Comparison of ENCODE assay signal across 38 cellular contexts in genomic region chrX:67599532-67599931, GRCh38. TPM values are rescaled to one million over a fixed set of nuclear protein-coding genes. Genes with fewer than 3 reads are reported as not detected.
"Had no signal": no experiment of that assay in that cellular context is flagged by ENCODE, and none has a peak within 500 bp of the region (broad histone marks: within the 10 kb centered on the region; RNA-seq: fewer than 3 reads in every experiment).

No MANE protein-coding gene starts in this region.

- FAIRE-seq: colon, TTC549 had no signal

- H3K4me3 Mint-ChIP-seq: activated B cell treated with CpG ODN at 0.5 μM for 24 hours; activated CD4-positive, alpha-beta memory T cell treated with anti-CD3 and anti-CD28 coated beads, Interleukin-2, amount 10 ng/mL, durations not matched to agents 7 days and 5 days; activated CD4-positive, alpha-beta T cell treated with anti-CD3 and anti-CD28 coated beads for 36 hours; activated CD4-positive, alpha-beta T cell treated with anti-CD3 and anti-CD28 coated beads, Interleukin-2, amount 10 ng/mL, durations not matched to agents 7 days and 5 days; activated CD8-positive, alpha-beta memory T cell treated with anti-CD3 and anti-CD28 coated beads, Interleukin-2, amount 10 ng/mL, durations not matched to agents 7 days and 5 days; activated CD8-positive, alpha-beta T cell treated with anti-CD3 and anti-CD28 coated beads, Interleukin-2, amount 10 ng/mL, durations not matched to agents 7 days and 5 days; activated naive CD4-positive, alpha-beta T cell treated with anti-CD3 and anti-CD28 coated beads for 36 hours; activated naive CD8-positive, alpha-beta T cell treated with anti-CD3 and anti-CD28 coated beads for 36 hours; activated T-cell treated with anti-CD3 and anti-CD28 coated beads, Interleukin-2, amount 50 U/mL, for 4 hours; activated T-cell treated with anti-CD3 and anti-CD28 coated beads, Interleukin-2, amount 50 U/mL, for 72 hours; activated T-helper 1 cell treated with anti-CD3 and anti-CD28 coated beads, Interleukin-12 subunit alpha, Interleukin-12 subunit beta, Interleukin-2, Interleukin-4 antibody, amounts not matched to agents 30 ng/mL and 10 ng/mL and 1 ng/mL, durations not matched to agents 14 hours and 24 hours and 36 hours; activated T-helper 17 cell treated with anti-CD3 and anti-CD28 coated beads, Interleukin-2, amount 50 U/mL, for 72 hours; T-helper 1 cell treated with Interleukin-12 subunit alpha and Interleukin-12 subunit beta and Interleukin-4 antibody, amounts not matched to agents 30 μg/mL and 1 μg/mL, for 36 hours; T-helper 2 cell treated with Interferon-gamma antibody and Interleukin-4, amounts not matched to agents 5 μg/mL and 100 μg/mL, for 36 hours had no signal

- H3K27ac Mint-ChIP-seq: activated B cell treated with CpG ODN at 0.5 μM for 24 hours; activated CD4-positive, alpha-beta memory T cell treated with anti-CD3 and anti-CD28 coated beads, Interleukin-2, amount 10 ng/mL, durations not matched to agents 7 days and 5 days; activated CD4-positive, alpha-beta T cell treated with anti-CD3 and anti-CD28 coated beads for 36 hours; activated CD4-positive, alpha-beta T cell treated with anti-CD3 and anti-CD28 coated beads, Interleukin-2, amount 10 ng/mL, durations not matched to agents 7 days and 5 days; activated CD8-positive, alpha-beta memory T cell treated with anti-CD3 and anti-CD28 coated beads, Interleukin-2, amount 10 ng/mL, durations not matched to agents 7 days and 5 days; activated CD8-positive, alpha-beta T cell treated with anti-CD3 and anti-CD28 coated beads, Interleukin-2, amount 10 ng/mL, durations not matched to agents 7 days and 5 days; activated naive CD4-positive, alpha-beta T cell treated with anti-CD3 and anti-CD28 coated beads for 36 hours; activated naive CD4-positive, alpha-beta T cell treated with anti-CD3 and anti-CD28 coated beads, Interleukin-2, amount 50 U/mL, for 72 hours; activated naive CD8-positive, alpha-beta T cell treated with anti-CD3 and anti-CD28 coated beads for 36 hours; activated T-cell treated with anti-CD3 and anti-CD28 coated beads, Interleukin-2, amount 50 U/mL, for 72 hours; activated T-helper 1 cell treated with anti-CD3 and anti-CD28 coated beads, Interleukin-12 subunit alpha, Interleukin-12 subunit beta, Interleukin-2, Interleukin-4 antibody, amounts not matched to agents 30 ng/mL and 10 ng/mL and 1 ng/mL, durations not matched to agents 14 hours and 24 hours and 36 hours; activated T-helper 17 cell treated with anti-CD3 and anti-CD28 coated beads, Interleukin-2, amount 50 U/mL, for 72 hours; T-helper 1 cell treated with Interleukin-12 subunit alpha and Interleukin-12 subunit beta and Interleukin-4 antibody, amounts not matched to agents 30 μg/mL and 1 μg/mL, for 36 hours; T-helper 2 cell treated with Interferon-gamma antibody and Interleukin-4, amounts not matched to agents 5 μg/mL and 100 μg/mL, for 36 hours had no signal

- H3K4me3 ChIP-seq: ascending aorta, body of pancreas, breast epithelium had no signal

- H3K4me1 ChIP-seq: ascending aorta, body of pancreas, breast epithelium had no signal

- H3K9me3 ChIP-seq: ascending aorta, body of pancreas, breast epithelium had no signal

- H3K27me3 ChIP-seq: ascending aorta, body of pancreas, brain microvascular endothelial cell had no signal

- H3K9me3 Mint-ChIP-seq: activated B cell treated with CpG ODN at 0.5 μM for 24 hours; activated CD4-positive, alpha-beta memory T cell treated with anti-CD3 and anti-CD28 coated beads, Interleukin-2, amount 10 ng/mL, durations not matched to agents 7 days and 5 days; activated CD4-positive, alpha-beta T cell treated with anti-CD3 and anti-CD28 coated beads, Interleukin-2, amount 10 ng/mL, durations not matched to agents 7 days and 5 days; activated naive CD4-positive, alpha-beta T cell treated with anti-CD3 and anti-CD28 coated beads for 36 hours; activated naive CD4-positive, alpha-beta T cell treated with anti-CD3 and anti-CD28 coated beads, Interleukin-2, amount 50 U/mL, for 72 hours; activated naive CD8-positive, alpha-beta T cell treated with anti-CD3 and anti-CD28 coated beads for 36 hours; activated T-cell treated with anti-CD3 and anti-CD28 coated beads, Interleukin-2, amount 50 U/mL, for 4 hours; activated T-cell treated with anti-CD3 and anti-CD28 coated beads, Interleukin-2, amount 50 U/mL, for 72 hours; activated T-helper 1 cell treated with anti-CD3 and anti-CD28 coated beads, Interleukin-12 subunit alpha, Interleukin-12 subunit beta, Interleukin-2, Interleukin-4 antibody, amounts not matched to agents 30 ng/mL and 10 ng/mL and 1 ng/mL, durations not matched to agents 14 hours and 24 hours and 36 hours; activated T-helper 17 cell treated with anti-CD3 and anti-CD28 coated beads, Interleukin-2, amount 50 U/mL, for 72 hours; T-helper 1 cell treated with Interleukin-12 subunit alpha and Interleukin-12 subunit beta and Interleukin-4 antibody, amounts not matched to agents 30 μg/mL and 1 μg/mL, for 36 hours; T-helper 2 cell treated with Interferon-gamma antibody and Interleukin-4, amounts not matched to agents 5 μg/mL and 100 μg/mL, for 36 hours had no signal

- ATAC-seq: activated CD4-positive, alpha-beta T cell treated with anti-CD3 and anti-CD28 coated beads for 36 hours; activated CD8-positive, alpha-beta memory T cell treated with anti-CD3 and anti-CD28 coated beads, Interleukin-2, amount 10 ng/mL, durations not matched to agents 7 days and 5 days; activated CD8-positive, alpha-beta T cell treated with anti-CD3 and anti-CD28 coated beads, Interleukin-2, amount 10 ng/mL, durations not matched to agents 7 days and 5 days; activated naive CD4-positive, alpha-beta T cell treated with anti-CD3 and anti-CD28 coated beads, Interleukin-2, amount 50 U/mL, for 72 hours; activated T-cell treated with anti-CD3 and anti-CD28 coated beads, Interleukin-2, amount 50 U/mL, for 4 hours; activated T-cell treated with anti-CD3 and anti-CD28 coated beads, Interleukin-2, amount 50 U/mL, for 72 hours; activated T-helper 17 cell treated with anti-CD3 and anti-CD28 coated beads, Interleukin-2, amount 50 U/mL, for 72 hours; body of pancreas had no signal

- H3K27me3 Mint-ChIP-seq: activated B cell treated with CpG ODN at 0.5 μM for 24 hours; activated CD4-positive, alpha-beta memory T cell treated with anti-CD3 and anti-CD28 coated beads, Interleukin-2, amount 10 ng/mL, durations not matched to agents 7 days and 5 days; activated CD4-positive, alpha-beta T cell treated with anti-CD3 and anti-CD28 coated beads for 36 hours; activated CD4-positive, alpha-beta T cell treated with anti-CD3 and anti-CD28 coated beads, Interleukin-2, amount 10 ng/mL, durations not matched to agents 7 days and 5 days; activated CD8-positive, alpha-beta memory T cell treated with anti-CD3 and anti-CD28 coated beads, Interleukin-2, amount 10 ng/mL, durations not matched to agents 7 days and 5 days; activated naive CD8-positive, alpha-beta T cell treated with anti-CD3 and anti-CD28 coated beads for 36 hours; activated T-helper 17 cell treated with anti-CD3 and anti-CD28 coated beads, Interleukin-2, amount 50 U/mL, for 72 hours had no signal

- H3K27ac ChIP-seq: ascending aorta, body of pancreas, brain microvascular endothelial cell, breast epithelium, VCaP had no signal

- H3K4me1 Mint-ChIP-seq: activated B cell treated with CpG ODN at 0.5 μM for 24 hours; activated CD4-positive, alpha-beta memory T cell treated with anti-CD3 and anti-CD28 coated beads, Interleukin-2, amount 10 ng/mL, durations not matched to agents 7 days and 5 days; activated CD4-positive, alpha-beta T cell treated with anti-CD3 and anti-CD28 coated beads for 36 hours; activated CD4-positive, alpha-beta T cell treated with anti-CD3 and anti-CD28 coated beads, Interleukin-2, amount 10 ng/mL, durations not matched to agents 7 days and 5 days; activated CD8-positive, alpha-beta memory T cell treated with anti-CD3 and anti-CD28 coated beads, Interleukin-2, amount 10 ng/mL, durations not matched to agents 7 days and 5 days; activated naive CD8-positive, alpha-beta T cell treated with anti-CD3 and anti-CD28 coated beads for 36 hours; activated T-helper 17 cell treated with anti-CD3 and anti-CD28 coated beads, Interleukin-2, amount 50 U/mL, for 72 hours had no signal

- H3K36me3 Mint-ChIP-seq: activated CD8-positive, alpha-beta memory T cell treated with anti-CD3 and anti-CD28 coated beads, Interleukin-2, amount 10 ng/mL, durations not matched to agents 7 days and 5 days; activated naive CD4-positive, alpha-beta T cell treated with anti-CD3 and anti-CD28 coated beads, Interleukin-2, amount 50 U/mL, for 72 hours; activated naive CD8-positive, alpha-beta T cell treated with anti-CD3 and anti-CD28 coated beads for 36 hours had no signal

- H3K36me3 ChIP-seq: ascending aorta, brain microvascular endothelial cell, breast epithelium had no signal

- DNase-seq: activated B cell treated with CpG ODN at 0.5 μM for 24 hours; activated CD4-positive, alpha-beta memory T cell treated with anti-CD3 and anti-CD28 coated beads, Interleukin-2, amount 10 ng/mL, durations not matched to agents 7 days and 5 days; activated CD4-positive, alpha-beta T cell treated with anti-CD3 and anti-CD28 coated beads for 36 hours; activated CD4-positive, alpha-beta T cell treated with anti-CD3 and anti-CD28 coated beads for 48 hours; activated CD4-positive, alpha-beta T cell treated with anti-CD3 and anti-CD28 coated beads, Interleukin-2, amount 10 ng/mL, durations not matched to agents 7 days and 5 days; activated CD4-positive, alpha-beta T cell treated with anti-CD3 and anti-CD28 coated beads, Interleukin-2, amount 50 U/mL, for 48 hours; activated CD4-positive, CD25-positive, alpha-beta regulatory T cell treated with anti-CD3 and anti-CD28 coated beads, Interleukin-2, amount 50 U/mL, for 72 hours; activated CD8-positive, alpha-beta memory T cell treated with anti-CD3 and anti-CD28 coated beads for 24 hours; activated CD8-positive, alpha-beta memory T cell treated with anti-CD3 and anti-CD28 coated beads, Interleukin-2, amount 10 ng/mL, durations not matched to agents 7 days and 5 days; activated CD8-positive, alpha-beta memory T cell treated with anti-CD3 and anti-CD28 coated beads, Interleukin-2, amount 50 U/mL, for 48 hours; activated CD8-positive, alpha-beta T cell treated with anti-CD3 and anti-CD28 coated beads, Interleukin-2, amount 10 ng/mL, durations not matched to agents 7 days and 5 days; activated effector memory CD4-positive, alpha-beta T cell treated with anti-CD3 and anti-CD28 coated beads, Interleukin-2, amount 50 U/mL, for 16 hours; activated gamma-delta T cell treated with Interleukin-2 at 50 U/mL for 16 hours; activated naive CD4-positive, alpha-beta T cell; activated naive CD4-positive, alpha-beta T cell treated with anti-CD3 and anti-CD28 coated beads for 36 hours; activated naive CD4-positive, alpha-beta T cell treated with anti-CD3 and anti-CD28 coated beads, Interleukin-2, amount 50 U/mL, for 16 hours; activated naive CD8-positive, alpha-beta T cell treated with anti-CD3 and anti-CD28 coated beads for 36 hours; activated T-cell treated with anti-CD3 and anti-CD28 coated beads, Interleukin-2, amount 50 U/mL, for 1 hour; activated T-cell treated with anti-CD3 and anti-CD28 coated beads, Interleukin-2, amount 50 U/mL, for 4 hours; activated T-cell treated with anti-CD3 and anti-CD28 coated beads, Interleukin-2, amount 50 U/mL, for 72 hours; amygdala; anterior cingulate cortex; body of pancreas; brain microvascular endothelial cell; central memory CD4-positive, alpha-beta T cell; T-helper 1 cell; T-helper 2 cell; T-helper 9 cell had no signal

RNA-seq across cellular contexts. Expression of gene AR, which starts 55.7 kb away (rescaled TPM):
- total RNA-seq: activated B cell treated with CpG ODN at 0.5 μM for 24 hours; activated CD4-positive, alpha-beta T cell treated with anti-CD3 and anti-CD28 coated beads for 36 hours; activated CD4-positive, alpha-beta T cell treated with anti-CD3 and anti-CD28 coated beads, Interleukin-2, amount 10 ng/mL, durations not matched to agents 7 days and 5 days; activated CD8-positive, alpha-beta T cell treated with anti-CD3 and anti-CD28 coated beads, Interleukin-2, amount 10 ng/mL, durations not matched to agents 7 days and 5 days; activated naive CD4-positive, alpha-beta T cell treated with anti-CD3 and anti-CD28 coated beads for 36 hours; activated naive CD4-positive, alpha-beta T cell treated with anti-CD3 and anti-CD28 coated beads, Interleukin-2, amount 50 U/mL, for 72 hours; activated naive CD8-positive, alpha-beta T cell treated with anti-CD3 and anti-CD28 coated beads for 36 hours; activated T-helper 1 cell treated with anti-CD3 and anti-CD28 coated beads, Interleukin-12 subunit alpha, Interleukin-12 subunit beta, Interleukin-2, Interleukin-4 antibody, amounts not matched to agents 30 ng/mL and 10 ng/mL and 1 ng/mL, durations not matched to agents 14 hours and 24 hours and 36 hours had no signal
